Comparison of ENCODE assay signal across 9 cellular contexts in the genomic region with DNA sequence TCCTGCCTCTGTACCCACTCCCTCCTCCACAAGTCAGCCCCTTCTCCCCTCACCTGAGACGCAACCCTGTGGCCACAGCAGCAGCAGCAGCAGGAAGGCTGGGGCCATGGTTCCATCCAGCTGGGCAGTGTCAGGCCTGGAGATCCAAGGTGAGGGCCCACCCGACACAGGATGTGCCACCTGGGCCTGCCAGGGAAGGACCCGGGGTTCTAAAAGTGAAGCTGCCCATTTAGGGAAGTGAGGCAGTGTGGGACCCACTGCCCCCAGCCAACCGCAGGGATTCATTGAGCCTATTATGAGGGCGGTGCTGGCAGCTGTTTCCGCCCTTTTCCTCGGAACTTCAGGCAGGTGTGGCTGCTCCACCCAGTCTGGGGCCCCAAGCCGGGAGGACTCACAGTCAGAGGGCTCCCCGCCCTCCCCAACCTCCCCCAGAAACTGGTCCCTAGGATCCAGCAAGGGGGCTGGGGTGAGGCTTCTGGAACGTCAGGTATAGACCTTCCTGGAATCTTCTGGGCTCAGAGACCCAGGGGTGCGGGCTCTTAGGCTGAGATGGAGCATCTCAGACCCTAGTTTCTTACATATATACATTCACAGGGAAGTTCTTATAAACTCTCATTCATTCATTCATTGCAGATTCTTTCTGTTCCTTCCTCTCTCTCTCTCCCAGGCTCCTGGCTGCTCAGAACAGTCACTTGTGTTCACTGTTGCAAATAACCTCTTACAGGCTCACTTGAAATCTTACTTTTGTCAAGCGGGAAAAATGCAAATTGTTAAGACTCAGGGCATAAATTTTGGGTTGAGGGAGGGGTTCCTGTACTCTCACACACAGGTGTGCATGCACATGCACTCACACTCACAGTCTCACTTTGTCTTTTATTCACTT. TPM values are rescaled to one million over a fixed set of nuclear protein-coding genes. Genes with fewer than 3 reads are reported as not detected.
DNase-seq lines count a peak whose midpoint lies in the region; ATAC-seq, FAIRE-seq and TF ChIP-seq lines count a peak whose summit lies in the region.
"Had no signal": no experiment of that assay in that cellular context is flagged by ENCODE, and none has a peak within 500 bp of the region (broad histone marks: within the 10 kb centered on the region; RNA-seq: fewer than 3 reads in every experiment).

TSS of gene TREML2 (minus strand) at position 249 of the 883 bp plus-strand sequence. CDS start at position 108, 141 bp downstream.

- in situ Hi-C loops in K562 (cut with MboI) = no loop called here
- in situ Hi-C loops in HAP-1 (cut with MboI; ENCODE audit: low sequenced_read_pairs) = no loop called here

- peak within 1 kb of the TSS; percentile 53 to 88 for H3K9ac ChIP-seq in K562 (ENCODE audit: insufficient read depth in 1 of 2, low read depth in 2 of 2, low read length in 2 of 2)

- BruUV-seq in K562 (replicated peaks; lab: Mats Ljungman, UMichigan) = no TSS peak

- no peak for TF ChIP-seq RAD21 in K562 (CRISPR knock-in tag; conservative IDR thresholded peaks at IDR 0.05 in 1 of 2, IDR thresholded peaks at IDR 0.05 in 1 of 2)

- 8% methylated on average over 9 of the region's 12 CpGs for WGBS in K562 (ENCODE audit: insufficient coverage, low coverage, missing lambda C conversion rate)
- WGBS in small intestine, 3 donors = 29 to 51% (median 45%) methylated on average over 12 of the region's 12 CpGs

- no peaks in the 10 kb centered on the region for H3K79me2 ChIP-seq in K562 (ENCODE audit: control insufficient read depth, insufficient read depth, low read length)

- H3K9me3 ChIP-seq in K562 (replicated peaks; ENCODE audit: control insufficient read depth, insufficient read depth, low read depth, low read length) (no peaks in the 10 kb centered on the region), small intestine (ENCODE audit: control insufficient read depth, low read depth) (no peaks in the 10 kb centered on the region), HAP-1 (no peaks in the 10 kb centered on the region)

- DNase-seq in NOMO-1 (lab: John Stamatoyannopoulos, UW; ENCODE audit: unreplicated experiment in 2 of 2) (peak; percentile 63 to 76), K562 (ENCODE audit: extremely low read depth in 1 of 4, low spot score in 3 of 4) (peak; percentile 67 to 80 (median 67)), medulla oblongata (ENCODE audit: extremely low spot score) (no peak), small intestine (no peak), HAP-1 (ENCODE audit: low spot score in 2 of 2) (no peak), head of caudate nucleus (no peak)
- peak in 2 of 3 donors; percentile 16 to 26 for DNase-seq in stimulated activated CD4-positive, alpha-beta T cell treated with anti-CD3 and anti-CD28 coated beads, Interleukin-12 subunit alpha, Interleukin-12 subunit beta, amount 100 ng/mL, for 48 hours (ENCODE audit: low read depth in 2 of 3, low spot score in 1 of 3)

- ATAC-seq in GM19463 (IDR thresholded peaks at IDR 0.05; ENCODE audit: unreplicated experiment) (peak; percentile 57), K562 (peak; percentile 80)

- CTCF ChIA-PET in K562 (lab: Yijun Ruan, JAX; ENCODE audit: low intra/inter-chr PET ratio) = interaction anchor here (0.5 kb wide), 1 partner anchor 143 kb away, joined by 3 read pairs; no protein-coding TSS in a partner anchor

- POLR2A ChIA-PET in K562 (lab: Yijun Ruan, JAX) = interaction anchor here (0.6 to 2.4 kb wide), 10 partner anchors 9 to 477 kb away, joined by 3 to 10 read pairs (median 3); no protein-coding TSS in a partner anchor

- no peak; the same call in 1 of the 2 replicates for TF ChIP-seq POLR2A in K562 (conservative IDR thresholded peaks at IDR 0.05)

- H3K4me1 ChIP-seq in K562 (replicated peaks in 1 of 2; ENCODE audit: control insufficient read depth in 2 of 2, insufficient read depth in 2 of 2, low read length in 2 of 2) = peaks cover 21 to 38% of the 10 kb centered on the region in 2 experiments
- peaks cover 0 to 2% of the 10 kb centered on the region in 2 donors for H3K4me1 ChIP-seq in small intestine (ENCODE audit: control insufficient read depth in 2 of 2, insufficient read depth in 1 of 2, low read depth in 1 of 2, low read length in 1 of 2)
- H3K4me1 ChIP-seq in HAP-1 = no peaks in the 10 kb centered on the region

- H3K4me2 ChIP-seq in K562 (ENCODE audit: insufficient read depth, low read length) = peak within 1 kb of the TSS; percentile 69

- TF ChIP-seq EP300 in K562 (IDR thresholded peaks at IDR 0.05; ENCODE audit: low read length) = no peak

- intact Hi-C loops in K562 (cut with micrococcal nuclease) = no loop called here
- intact Hi-C loops in head of caudate nucleus (cut with DNase I) = no loop called here

- H3K36me3 ChIP-seq in K562 (ENCODE audit: control insufficient read depth, insufficient read depth, low read length) (no peaks in the 10 kb centered on the region), small intestine (ENCODE audit: control insufficient read depth in 2 of 2, insufficient read depth in 2 of 2, low read length in 2 of 2) (no peaks in the 10 kb centered on the region), HAP-1 (replicated peaks) (no peaks in the 10 kb centered on the region)

- H3K9me1 ChIP-seq in K562 (ENCODE audit: control insufficient read depth, insufficient read depth, low read length) = no peaks in the 10 kb centered on the region

- peak within 1 kb of the TSS; percentile 63 for H3K27ac ChIP-seq in K562 (ENCODE audit: extremely low read depth, low read depth, low read length)
- peak within 1 kb of the TSS in 1 of 2 donors; percentile 61 for H3K27ac ChIP-seq in small intestine (ENCODE audit: low read depth in 1 of 2, low read length in 1 of 2)

- H2AFZ ChIP-seq in K562 (ENCODE audit: low read depth, low read length) = peak within 1 kb of the TSS; percentile 78

- H3K27me3 ChIP-seq in K562 (ENCODE audit: control insufficient read depth in 2 of 2, insufficient read depth in 2 of 2, low read length in 2 of 2) (no peaks in the 10 kb centered on the region; a peak in 1 of 5 replicates), small intestine (ENCODE audit: control insufficient read depth in 2 of 2, insufficient read depth in 2 of 2, low read length in 2 of 2) (no peaks in the 10 kb centered on the region), HAP-1 (ENCODE audit: low read depth) (peaks cover 6% of the 10 kb centered on the region; the same call in 1 of the 2 replicates)

- H3K4me3 ChIP-seq in K562 = peak within 1 kb of the TSS; percentile 5; the same call in 1 of the 2 replicates
- no peak within 1 kb of the TSS for H3K4me3 ChIP-seq in small intestine (ENCODE audit: low read depth in 1 of 2, low read length in 2 of 2)
- H3K4me3 ChIP-seq in HAP-1 = no peak within 1 kb of the TSS

- FAIRE-seq in K562 (lab: Jason Lieb, UNC) (peak; percentile 75), small intestine (lab: Jason Lieb, UNC) (no peak)

- no peaks in the 10 kb centered on the region for H4K20me1 ChIP-seq in K562 (replicated peaks; ENCODE audit: control insufficient read depth, insufficient read depth, low read length)

- no peak for TF ChIP-seq CTCF in K562 (IDR thresholded peaks at IDR 0.05 in 2 of 3, conservative IDR thresholded peaks at IDR 0.05 in 1 of 3; ENCODE audit: insufficient read depth in 2 of 3, low read depth in 1 of 3, low read length in 3 of 3)

TF ChIP-seq in K562, 482 proteins besides CTCF, POLR2A, EP300 and RAD21 (continues in another document):
- no peak for TF ChIP-seq MIER1 (IDR thresholded peaks at IDR 0.05; ENCODE audit: low read depth)
- TF ChIP-seq BMI1 (IDR thresholded peaks at IDR 0.05; ENCODE audit: low read length) = no peak
- TF ChIP-seq ZNF695 (CRISPR knock-in tag; IDR thresholded peaks at IDR 0.05) = no peak
- TF ChIP-seq IRF2 (CRISPR knock-in tag; IDR thresholded peaks at IDR 0.05) = no peak
- TF ChIP-seq POLR2G (IDR thresholded peaks at IDR 0.05; ENCODE audit: low read depth, low read length) = peak; percentile 75
- TF ChIP-seq MED1 (CRISPR knock-in tag; IDR thresholded peaks at IDR 0.05; ENCODE audit: borderline replicate concordance) = no peak
- TF ChIP-seq SPI1 (IDR thresholded peaks at IDR 0.05; ENCODE audit: borderline replicate concordance, low read depth, low read length) = peak; percentile 75
- peak; percentile 23; the same call in 1 of the 2 replicates for TF ChIP-seq ZBTB7A (IDR thresholded peaks at IDR 0.05; ENCODE audit: borderline replicate concordance, control insufficient read depth, low read depth, low read length)
- TF ChIP-seq RBFOX2 (IDR thresholded peaks at IDR 0.05; ENCODE audit: low read depth, low read length) = peak; percentile 82
- peak; percentile 30; the same call in 1 of the 2 replicates for TF ChIP-seq CTBP1 (IDR thresholded peaks at IDR 0.05; ENCODE audit: borderline replicate concordance)
- TF ChIP-seq ZNF668 (CRISPR knock-in tag; IDR thresholded peaks at IDR 0.05) = 0 out of 2 replicates have a peak, but pooled peaks have one; percentile 29
- peak in 1 of 2 experiments; percentile 85; a peak in 1 of 4 replicates for TF ChIP-seq SRF (CRISPR knock-in tag; IDR thresholded peaks at IDR 0.05)
- peak; percentile 75; the same call in 1 of the 2 replicates for TF ChIP-seq TFAP4 (CRISPR knock-in tag; IDR thresholded peaks at IDR 0.05; ENCODE audit: borderline replicate concordance)

RNA-seq across cellular contexts. Expression of gene TREML2, which starts in this region (rescaled TPM):
- total RNA-seq in K562 (2011; cell fraction: chromatin; rRNA removed; ENCODE audit: low replicate concordance) = 1.7 and 1.9 TPM in 2 replicates
- 2.0 and 4.3 TPM in 2 replicates for total RNA-seq in K562 (2011; cell fraction: nucleolus; rRNA removed)
- 3.6 and 4.0 TPM in 2 replicates for total RNA-seq in K562 (2011; cell fraction: nucleoplasm; rRNA removed)
- total RNA-seq in K562 (2014; rRNA removed) (1.8 and 2.6 TPM in 2 replicates), K562 (2014; rRNA removed; fragmentation: Illumina TruSeq; extraction: Trizol) (1.2 and 1.4 TPM in 2 replicates), K562 (2015; rRNA removed; fragmentation: Illumina TruSeq; extraction: Trizol) (0.62 and 0.64 TPM in 2 replicates), K562 (2021) (1.9 and 2.2 TPM in 2 replicates)
- polyA plus RNA-seq in K562 (2011; rRNA removed) (0.34 and 0.86 TPM in 2 replicates), K562 (2014; fragmentation: Illumina TruSeq; extraction: Trizol) (2.9 and 3.3 TPM in 2 replicates), K562 (2014; fragmentation: Nextera tagmentation; extraction: Ambion mirVana) (under 1 TPM; 0.20 to 0.27 TPM), K562 (2014; rRNA removed) (1.3 and 1.6 TPM in 2 replicates), small intestine (under 1 TPM in 2 of 3 donors, not detected in 1; 0.10 to 0.27 TPM)
- 0.34 and 1.5 TPM in 2 replicates for polyA plus RNA-seq in K562 (2011; cell fraction: cytosol; rRNA removed)
- polyA plus RNA-seq in K562 (2011; cell fraction: nucleus; rRNA removed) = 0.11 and 0.46 TPM in 2 replicates
- polyA plus RNA-seq in K562 (2012) = 2.1 and 7.3 TPM in 2 replicates
- polyA minus RNA-seq in K562 (2011; rRNA and poly(A)+ RNA removed) = 0.39 and 1.2 TPM in 2 replicates
- polyA minus RNA-seq in K562 (2011; cell fraction: cytosol; rRNA and poly(A)+ RNA removed) = 0.76 TPM in 1 of 2 replicates, not detected in the other
- 0.11 and 0.54 TPM in 2 replicates for polyA minus RNA-seq in K562 (2011; cell fraction: nucleus; rRNA and poly(A)+ RNA removed)
- total RNA-seq: epithelial cell of proximal tubule had no signal

Comparison
In these comparisons a context has a peak if more than half of its experiments do, and no peak if none do; other contexts are left out.
1. DNase-seq: peak in NOMO-1 (2 of 2), K562 (4 of 4) and stimulated activated CD4-positive, alpha-beta T cell treated with anti-CD3 and anti-CD28 coated beads, Interleukin-12 subunit alpha, Interleukin-12 subunit beta, amount 100 ng/mL, for 48 hours (2 of 3); none in medulla oblongata (single experiment), small intestine (single experiment), HAP-1 (0 of 2) and head of caudate nucleus (0 of 42).